24 cellular contexts compared by ENCODE assay signal in the genomic region with DNA sequence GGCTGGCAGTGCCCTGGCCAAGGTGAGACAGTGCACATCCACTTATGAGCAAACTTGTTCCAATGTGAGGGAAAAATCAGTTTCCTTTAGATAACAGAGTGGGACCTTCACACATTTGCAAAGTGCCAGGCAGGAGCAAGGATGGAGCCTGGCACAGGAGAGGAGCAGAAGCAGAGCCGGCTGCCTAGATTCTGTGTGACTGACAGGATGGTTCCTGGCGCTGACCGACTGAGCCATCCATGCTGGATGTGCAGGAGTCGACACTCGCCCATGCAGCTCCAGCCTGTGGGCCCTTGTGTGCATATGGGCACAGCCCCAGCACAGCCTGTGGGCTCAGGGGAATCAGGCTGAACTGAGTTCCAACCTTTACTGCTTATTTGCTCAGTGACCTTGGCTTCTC.
DNase-seq lines count a peak whose midpoint lies in the region; ATAC-seq and TF ChIP-seq lines count a peak whose summit lies in the region.
"Had no signal": no experiment of that assay in that cellular context is flagged by ENCODE, and none has a peak within 500 bp of the region (broad histone marks: within the 10 kb centered on the region; RNA-seq: fewer than 3 reads in every experiment).

No MANE protein-coding gene starts in this region.

- H3K9ac ChIP-seq in Loucy (ENCODE audit: low read depth, low read length, poor library complexity, severe bottlenecking): peak overlapping the region; percentile 38
- H3K9ac ChIP-seq: SK-N-SH had no signal

- no peaks in the 10 kb centered on the region for H3F3A ChIP-seq in Loucy (ENCODE audit: low read depth)

- no peaks in the 10 kb centered on the region for H3K9me2 ChIP-seq in Loucy (replicated peaks; ENCODE audit: low read depth, low read length)
- H3K9me2 ChIP-seq: SK-N-SH had no signal

- TF ChIP-seq POLR2A in uterus (IDR thresholded peaks at IDR 0.05) (no peak), GM18505 (IDR thresholded peaks at IDR 0.05; ENCODE audit: borderline replicate concordance, extremely low read depth, insufficient read depth, insufficient read length) (no peak)

- intact Hi-C loops in uterus (cut with DNase I; ENCODE audit: low total_unique reads): no loop called here

- H3K36me3 ChIP-seq in Loucy (ENCODE audit: insufficient read depth, low read length): no peaks in the 10 kb centered on the region
- H3K36me3 ChIP-seq in uterus: no peaks in the 10 kb centered on the region
- H3K36me3 ChIP-seq: MG63 had no signal

- H3K27me3 Mint-ChIP-seq in osteocyte (ENCODE audit: unreplicated experiment): no peaks in the 10 kb centered on the region

- H3K27me3 ChIP-seq in Loucy (ENCODE audit: insufficient read depth, low read length, poor library complexity, severe bottlenecking) (no peaks in the 10 kb centered on the region), uterus (no peaks in the 10 kb centered on the region)
- H3K27me3 ChIP-seq: MG63 had no signal

- peaks cover 59% of the 10 kb centered on the region for H3K4me1 ChIP-seq in Loucy (ENCODE audit: insufficient read depth, low read length, poor library complexity, severe bottlenecking)
- no peaks in the 10 kb centered on the region for H3K4me1 ChIP-seq in uterus

- peak overlapping the region; percentile 52 for H3K4me2 ChIP-seq in Loucy (ENCODE audit: low read depth, low read length, poor library complexity, severe bottlenecking)
- H3K4me2 ChIP-seq: SK-N-SH had no signal

- peak overlapping the region; percentile 42; the same call in 1 of the 2 replicates for H2AFZ ChIP-seq in Loucy (ENCODE audit: low read length)

- DNase-seq in NCI-H1694 (lab: John Stamatoyannopoulos, UW): peak; percentile 17
- DNase-seq in NCI-H1694 treated with DMSO at 0.1 percent for 48 hours (lab: John Stamatoyannopoulos, UW): no peak
- DNase-seq in osteocyte (ENCODE audit: extremely low spot score, unreplicated experiment): peak; percentile 66
- DNase-seq in uterus: no peak
- no peak for DNase-seq in stimulated activated naive CD4-positive, alpha-beta T cell (lab: John Stamatoyannopoulos, UW)
- DNase-seq: 8988T; DMS79 treated with DMSO at 0.1 percent for 48 hours; GOT3; Kasumi-1; MG63; NCI-H1436; NCI-H2171; NCI-H526; NK-92 treated with Interleukin-12 subunit alpha and Interleukin-12 subunit beta, amount 100 ng/mL, for 24 hours; SIG-M5; SK-N-SH; T-helper 2 cell had no signal

- H3K4me3 Mint-ChIP-seq in osteocyte (ENCODE audit: unreplicated experiment): no peak overlapping the region
- H3K4me3 Mint-ChIP-seq: IgD-negative memory B cell had no signal

- no peak overlapping the region for H3K27ac Mint-ChIP-seq in osteocyte (ENCODE audit: unreplicated experiment)
- H3K27ac Mint-ChIP-seq: IgD-negative memory B cell had no signal

- no peaks in the 10 kb centered on the region for H4K20me1 ChIP-seq in Loucy (ENCODE audit: insufficient read depth, low read length, poor library complexity, severe bottlenecking)

- peaks cover 6% of the 10 kb centered on the region for H3K9me3 Mint-ChIP-seq in osteocyte (ENCODE audit: unreplicated experiment)
- H3K9me3 Mint-ChIP-seq: IgD-negative memory B cell had no signal

- H3K27ac ChIP-seq in VCaP: peak overlapping the region; percentile 47
- no peak overlapping the region for H3K27ac ChIP-seq in uterus
- H3K27ac ChIP-seq: C4-2B had no signal

- no peaks in the 10 kb centered on the region for H3K9me3 ChIP-seq in Loucy (ENCODE audit: insufficient read depth, low read depth, low read length)
- H3K9me3 ChIP-seq in uterus: no peaks in the 10 kb centered on the region
- H3K9me3 ChIP-seq: MG63, SK-N-SH had no signal

- TF ChIP-seq CTCF in Loucy (conservative IDR thresholded peaks at IDR 0.05; ENCODE audit: low read length) (no peak), VCaP (conservative IDR thresholded peaks at IDR 0.05) (no peak), osteocyte (IDR thresholded peaks at IDR 0.05) (no peak), uterus (IDR thresholded peaks at IDR 0.05) (no peak)

- no peak overlapping the region for H3K4me3 ChIP-seq in Loucy (ENCODE audit: low read length, poor library complexity, severe bottlenecking)
- H3K4me3 ChIP-seq in uterus: no peak overlapping the region
- H3K4me3 ChIP-seq: MG63 had no signal

- H3K4me1 Mint-ChIP-seq in osteocyte (ENCODE audit: unreplicated experiment): no peaks in the 10 kb centered on the region

- no peaks in the 10 kb centered on the region for H3K36me3 Mint-ChIP-seq in osteocyte (ENCODE audit: unreplicated experiment)
- H3K36me3 Mint-ChIP-seq: IgD-negative memory B cell had no signal

- no peak for ATAC-seq in GM18505 (IDR thresholded peaks at IDR 0.05; ENCODE audit: unreplicated experiment)
- ATAC-seq: HCT116, Panc1 had no signal

- no peaks in the 10 kb centered on the region for H3K79me2 ChIP-seq in Loucy (ENCODE audit: insufficient read depth, low read length)

Comparison
In these comparisons a context has a peak if more than half of its experiments do, and no peak if none do; other contexts are left out.
1. DNase-seq: peak in NCI-H1694 (single experiment) and osteocyte (single experiment); none in NCI-H1694 treated with DMSO at 0.1 percent for 48 hours (single experiment), uterus (0 of 2) and stimulated activated naive CD4-positive, alpha-beta T cell (0 of 6).